In genomic region chr19:8158411-8159074, GRCh38 we compare ENCODE assay signal across 8 cellular contexts. TPM values are rescaled to one million over a fixed set of nuclear protein-coding genes. Genes with fewer than 3 reads are reported as not detected.
A peak's percentile ranks its signal among the peaks of the same experiment; 100 is the strongest.
DNase-seq lines count a peak whose midpoint lies in the region; ATAC-seq and TF ChIP-seq lines count a peak whose summit lies in the region.

No MANE protein-coding gene starts in this region.

- H3K79me2 ChIP-seq in parathyroid adenoma, result no peaks in the 10 kb centered on the region

- H3K36me3 ChIP-seq in parathyroid adenoma (ENCODE audit: control insufficient read depth, insufficient read depth, low read length), result no peaks in the 10 kb centered on the region

- H3K27ac ChIP-seq in parathyroid adenoma, result no peak overlapping the region

- H3K4me3 ChIP-seq in parathyroid adenoma (ENCODE audit: low read depth, low read length), result no peak overlapping the region

- no peaks in the 10 kb centered on the region for H3K27me3 ChIP-seq in parathyroid adenoma (ENCODE audit: control insufficient read depth, insufficient read depth, low read length)

- ATAC-seq in HG03139 (IDR thresholded peaks at IDR 0.05; ENCODE audit: unreplicated experiment) (no peak), GM18502 (IDR thresholded peaks at IDR 0.05; ENCODE audit: poor library complexity, unreplicated experiment) (no peak)

- peak; percentile 67 for TF ChIP-seq CTCF in parathyroid adenoma (IDR thresholded peaks at IDR 0.05)

- H3K4me2 ChIP-seq in parathyroid adenoma (ENCODE audit: low read length), result no peak overlapping the region

- H3K9ac ChIP-seq in parathyroid adenoma, result no peak overlapping the region

- DNase-seq in DMS79 treated with DMSO at 0.1 percent for 48 hours (lab: John Stamatoyannopoulos, UW) (peak; percentile 92), LHCN-M2 (ENCODE audit: low read depth) (peak; percentile 59), OCI-M1 (lab: John Stamatoyannopoulos, UW) (peak; percentile 96), glomerular endothelial cell (ENCODE audit: extremely low read depth, low read depth, low spot score) (peak; percentile 51)
- peak; percentile 28 for DNase-seq in activated gamma-delta T cell treated with anti-CD3 and anti-CD28 coated beads, Interleukin-2, amount 50 U/mL, for 16 hours (ENCODE audit: low read depth)

- H3K9me3 ChIP-seq in parathyroid adenoma (ENCODE audit: control insufficient read depth, low read length), result no peaks in the 10 kb centered on the region

- H2AFZ ChIP-seq in parathyroid adenoma, result no peak overlapping the region

- H3K4me1 ChIP-seq in parathyroid adenoma, result no peaks in the 10 kb centered on the region

RNA-seq across cellular contexts. Expression of gene FBN3, which starts 9.2 kb away (rescaled TPM):
- total RNA-seq in LHCN-M2 (2014; rRNA removed), result not detected in 2 replicates
- polyA plus RNA-seq in LHCN-M2 (2012), result not detected
- total RNA-seq in glomerular endothelial cell, result not detected in 2 replicates

RNA-seq across cellular contexts. Expression of gene CERS4, which starts 50.6 kb away (rescaled TPM):
- not detected in 2 replicates for total RNA-seq in LHCN-M2 (2014; rRNA removed)
- polyA plus RNA-seq in LHCN-M2 (2012), result not detected
- 29.0 and 29.3 TPM in 2 replicates for total RNA-seq in glomerular endothelial cell

Comparison
In these comparisons a context has a peak if more than half of its experiments do, and no peak if none do; other contexts are left out.
1. DNase-seq: peak in every context shown above with its lines; median percentile 96 in OCI-M1; 92 in DMS79 treated with DMSO at 0.1 percent for 48 hours; 59 in LHCN-M2; 51 in glomerular endothelial cell; 28 in activated gamma-delta T cell treated with anti-CD3 and anti-CD28 coated beads, Interleukin-2, amount 50 U/mL, for 16 hours.
2. RNA of gene CERS4, which starts 50.6 kb away (total RNA-seq): 29.0 to 29.3 TPM in glomerular endothelial cell; not detected in LHCN-M2; every median in the first group is over 10 times any median in the second.